ENCODE assay signal across 8 cellular contexts in genomic region chr17:39195568-39196160, GRCh38.
DNase-seq lines count a peak whose midpoint lies in the region; ATAC-seq and TF ChIP-seq lines count a peak whose summit lies in the region.
"Had no signal": no experiment of that assay in that cellular context is flagged by ENCODE, and none has a peak within 500 bp of the region (broad histone marks: within the 10 kb centered on the region; RNA-seq: fewer than 3 reads in every experiment).

No MANE protein-coding gene starts in this region.

- peak overlapping the region; percentile 79 to 80 for H3K4me3 ChIP-seq in foreskin fibroblast (ENCODE audit: low read depth in 1 of 2, low read length in 2 of 2)

- H3K27me3 Mint-ChIP-seq in T-helper 2 cell treated with Interferon-gamma antibody and Interleukin-4, amounts not matched to agents 5 μg/mL and 100 μg/mL, for 36 hours (ENCODE audit: low read depth): no peaks in the 10 kb centered on the region
- no peaks in the 10 kb centered on the region for H3K27me3 Mint-ChIP-seq in stimulated activated naive B cell treated with anti-CD40 and anti-IgM and Interleukin-4, amounts not matched to agents 10 μg/mL and 1 μg/mL and 100 μg/mL, for 72 hours

- TF ChIP-seq CTCF in GM20000 (IDR thresholded peaks at IDR 0.05; ENCODE audit: extremely low read depth, missing control alignments) (no peak), foreskin fibroblast (IDR thresholded peaks at IDR 0.05; ENCODE audit: low read depth, low read length) (no peak)

- peak overlapping the region; percentile 76 for H3K4me3 Mint-ChIP-seq in T-helper 2 cell treated with Interferon-gamma antibody and Interleukin-4, amounts not matched to agents 5 μg/mL and 100 μg/mL, for 36 hours
- H3K4me3 Mint-ChIP-seq in stimulated activated naive B cell treated with anti-CD40 and anti-IgM and Interleukin-4, amounts not matched to agents 10 μg/mL and 1 μg/mL and 100 μg/mL, for 72 hours: peak overlapping the region; percentile 57 to 97

- ATAC-seq in stimulated activated naive B cell treated with anti-CD40 and anti-IgM and Interleukin-4, amounts not matched to agents 10 μg/mL and 1 μg/mL and 100 μg/mL, for 72 hours (replicated peaks): peak; percentile 8 to 9
- ATAC-seq in HG02759 (IDR thresholded peaks at IDR 0.05; ENCODE audit: unreplicated experiment) (no peak), GM21528 (IDR thresholded peaks at IDR 0.05; ENCODE audit: low FRiP score, unreplicated experiment) (no peak)

- peaks cover 30% of the 10 kb centered on the region for H3K4me1 Mint-ChIP-seq in T-helper 2 cell treated with Interferon-gamma antibody and Interleukin-4, amounts not matched to agents 5 μg/mL and 100 μg/mL, for 36 hours (ENCODE audit: low read depth)
- peaks cover 27 to 46% of the 10 kb centered on the region in 2 donors for H3K4me1 Mint-ChIP-seq in stimulated activated naive B cell treated with anti-CD40 and anti-IgM and Interleukin-4, amounts not matched to agents 10 μg/mL and 1 μg/mL and 100 μg/mL, for 72 hours

- no peaks in the 10 kb centered on the region for H3K9me3 Mint-ChIP-seq in T-helper 2 cell treated with Interferon-gamma antibody and Interleukin-4, amounts not matched to agents 5 μg/mL and 100 μg/mL, for 36 hours
- H3K9me3 Mint-ChIP-seq in stimulated activated naive B cell treated with anti-CD40 and anti-IgM and Interleukin-4, amounts not matched to agents 10 μg/mL and 1 μg/mL and 100 μg/mL, for 72 hours: no peaks in the 10 kb centered on the region

- peaks cover 15% of the 10 kb centered on the region for H3K36me3 Mint-ChIP-seq in T-helper 2 cell treated with Interferon-gamma antibody and Interleukin-4, amounts not matched to agents 5 μg/mL and 100 μg/mL, for 36 hours (ENCODE audit: low read depth)
- H3K36me3 Mint-ChIP-seq in stimulated activated naive B cell treated with anti-CD40 and anti-IgM and Interleukin-4, amounts not matched to agents 10 μg/mL and 1 μg/mL and 100 μg/mL, for 72 hours: peaks cover 26 to 30% of the 10 kb centered on the region in 2 donors

- peak overlapping the region; percentile 64 for H3K27ac Mint-ChIP-seq in T-helper 2 cell treated with Interferon-gamma antibody and Interleukin-4, amounts not matched to agents 5 μg/mL and 100 μg/mL, for 36 hours
- no peak overlapping the region for H3K27ac Mint-ChIP-seq in stimulated activated naive B cell treated with anti-CD40 and anti-IgM and Interleukin-4, amounts not matched to agents 10 μg/mL and 1 μg/mL and 100 μg/mL, for 72 hours

- peak; percentile 71 for DNase-seq in GM20000 (ENCODE audit: low spot score)
- no peak for DNase-seq in T-helper 2 cell treated with Interferon-gamma antibody and Interleukin-4, amounts not matched to agents 5 μg/mL and 100 μg/mL, for 36 hours (ENCODE audit: low spot score)
- no peak for DNase-seq in foreskin fibroblast
- no peak for DNase-seq in stimulated activated naive B cell treated with anti-CD40 and anti-IgM and Interleukin-4, amounts not matched to agents 10 μg/mL and 1 μg/mL and 100 μg/mL, for 72 hours
- no peak for DNase-seq in superior temporal gyrus (ENCODE audit: extremely low spot score)
- DNase-seq: NCI-H2107 had no signal

Comparison
In these comparisons a context has a peak if more than half of its experiments do, and no peak if none do; other contexts are left out.
1. ATAC-seq: peak in stimulated activated naive B cell treated with anti-CD40 and anti-IgM and Interleukin-4, amounts not matched to agents 10 μg/mL and 1 μg/mL and 100 μg/mL, for 72 hours (2 of 2); none in HG02759 (single experiment) and GM21528 (single experiment).